In the genomic region with DNA sequence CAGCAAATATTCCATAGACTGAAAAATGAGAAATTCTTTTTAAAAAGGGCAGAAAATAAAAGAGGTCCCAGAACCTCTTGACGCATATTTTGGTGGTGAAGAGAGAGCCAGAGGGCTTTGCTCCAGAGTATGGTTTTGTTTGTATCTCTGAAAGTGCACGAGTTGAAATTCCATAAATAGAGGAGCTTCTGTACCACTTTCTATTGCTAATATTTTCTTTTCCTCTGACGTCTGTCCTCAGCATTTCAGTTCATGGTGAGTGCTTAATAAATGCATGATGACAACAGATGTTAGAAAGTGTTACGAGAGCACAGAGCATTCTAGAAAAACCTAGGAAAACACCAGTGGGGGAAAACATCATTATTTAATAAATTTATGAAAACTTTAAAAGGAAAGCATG, we compare ENCODE assay signal across 16 cellular contexts.
DNase-seq lines count a peak whose midpoint lies in the region; ATAC-seq and TF ChIP-seq lines count a peak whose summit lies in the region.
"Had no signal": no experiment of that assay in that cellular context is flagged by ENCODE, and none has a peak within 500 bp of the region (broad histone marks: within the 10 kb centered on the region; RNA-seq: fewer than 3 reads in every experiment).

No MANE protein-coding gene starts in this region.

- DNase-seq in IMR-90 (peak; percentile 68), brain microvascular endothelial cell (peak; percentile 39), stomach (no peak), DMS53 treated with DMSO at 0.1 percent for 48 hours (lab: John Stamatoyannopoulos, UW; ENCODE audit: unreplicated experiment) (no peak), CD1c-positive myeloid dendritic cell (ENCODE audit: extremely low spot score) (no peak), kidney tubule cell (ENCODE audit: low spot score) (no peak)
- DNase-seq: activated B cell treated with CpG ODN at 0.5 μM for 24 hours; activated effector memory CD4-positive, alpha-beta T cell treated with Interleukin-2 at 50 U/mL for 16 hours; adrenal gland; Caco-2; head of caudate nucleus; NCI-H2029; NCI-H510A; SHP77 treated with DMSO at 0.1 percent for 48 hours had no signal

- no peak overlapping the region for H3K56ac ChIP-seq in IMR-90 (ENCODE audit: extremely low read depth, insufficient read depth, low read length)

- H3K23ac ChIP-seq in IMR-90 (ENCODE audit: low read depth, low read length) = no peak overlapping the region

- H3K36me3 ChIP-seq in IMR-90 (ENCODE audit: control insufficient read depth, insufficient read depth, low read length) (no peaks in the 10 kb centered on the region), brain microvascular endothelial cell (replicated peaks) (no peaks in the 10 kb centered on the region), gastroesophageal sphincter (no peaks in the 10 kb centered on the region), stomach (no peaks in the 10 kb centered on the region)
- H3K36me3 ChIP-seq: adrenal gland had no signal

- H3K14ac ChIP-seq in IMR-90 (replicated peaks; ENCODE audit: low read depth, low read length) = no peak overlapping the region

- H3K18ac ChIP-seq in IMR-90 (ENCODE audit: low read depth, low read length) = peak overlapping the region; percentile 79; the same call in 1 of the 2 replicates

- TF ChIP-seq POLR2A in IMR-90 (IDR thresholded peaks at IDR 0.05; ENCODE audit: low read depth, low read length) (no peak), gastroesophageal sphincter (IDR thresholded peaks at IDR 0.05) (no peak), stomach (IDR thresholded peaks at IDR 0.05) (no peak)

- H3K4me3 ChIP-seq in IMR-90 (ENCODE audit: insufficient read depth, low read depth, low read length) (no peak overlapping the region), brain microvascular endothelial cell (ENCODE audit: low read depth, low read length) (no peak overlapping the region), gastroesophageal sphincter (no peak overlapping the region), stomach (no peak overlapping the region)
- H3K4me3 ChIP-seq: adrenal gland had no signal

- no peak overlapping the region; the same call in 2 of the 3 replicates for H2BK15ac ChIP-seq in IMR-90 (ENCODE audit: low read depth, low read length)

- no peak overlapping the region for H2BK20ac ChIP-seq in IMR-90 (ENCODE audit: low read depth, low read length)

- TF ChIP-seq RAD21 in IMR-90 (IDR thresholded peaks at IDR 0.05; ENCODE audit: low read length) = no peak

- H3K27ac ChIP-seq in IMR-90 (ENCODE audit: insufficient read depth, low read length) = no peak overlapping the region
- H3K27ac ChIP-seq in brain microvascular endothelial cell = peak overlapping the region; percentile 73
- H3K27ac ChIP-seq in gastroesophageal sphincter = peak overlapping the region; percentile 74 to 80 (median 75)
- peak overlapping the region in 4 of 5 donors; percentile 12 to 47 (median 25) for H3K27ac ChIP-seq in stomach
- H3K27ac ChIP-seq: adrenal gland had no signal

- H2AFZ ChIP-seq in IMR-90 (replicated peaks; ENCODE audit: low read length, poor library complexity) = no peak overlapping the region

- H3K4ac ChIP-seq in IMR-90 (ENCODE audit: low read depth, low read length) = no peak overlapping the region

- H2BK120ac ChIP-seq in IMR-90 (ENCODE audit: low read depth, low read length) = no peak overlapping the region

- no TSS peak for BruUV-seq in IMR-90 (replicated peaks; lab: Mats Ljungman, UMichigan)

- no peak overlapping the region for H4K91ac ChIP-seq in IMR-90 (ENCODE audit: insufficient read depth, low read depth, low read length)

- H3K4me2 ChIP-seq in IMR-90 (ENCODE audit: low read depth, low read length) = no peak overlapping the region; the same call in 1 of the 2 replicates

- H2AK9ac ChIP-seq in IMR-90 (replicated peaks; ENCODE audit: low read depth, low read length, poor library complexity) = no peak overlapping the region

- TF ChIP-seq CTCF in IMR-90 (conservative IDR thresholded peaks at IDR 0.05; ENCODE audit: low read depth, low read length) = no peak
- TF ChIP-seq CTCF in brain microvascular endothelial cell (IDR thresholded peaks at IDR 0.05; ENCODE audit: low read depth, low read length, missing control alignments) = no peak
- no peak for TF ChIP-seq CTCF in gastroesophageal sphincter (IDR thresholded peaks at IDR 0.05)
- no peak for TF ChIP-seq CTCF in stomach (IDR thresholded peaks at IDR 0.05)

- intact Hi-C loops in IMR-90 (cut with micrococcal nuclease) (no loop called here), stomach (cut with DNase I; ENCODE audit: low total_unique reads) (no loop called here)

- no CpG with 5 or more reads among the region's 4 CpGs for WGBS in IMR-90 (ENCODE audit: extremely low coverage in 2 of 2, insufficient read length in 1 of 2), 2 experiments
- WGBS in gastroesophageal sphincter (ENCODE audit: low coverage in 1 of 2), 2 donors = 4 to 33% methylated on average over 3 to 4 of the region's 4 CpGs
- 49 to 63% (median 56%) methylated on average over 4 of the region's 4 CpGs for WGBS in stomach, 5 donors

- no peaks in the 10 kb centered on the region for H3K9me1 ChIP-seq in IMR-90 (ENCODE audit: insufficient read depth, low read length)

- no peak overlapping the region for H2AK5ac ChIP-seq in IMR-90 (ENCODE audit: low read depth, low read length)

- H3K27me3 ChIP-seq in IMR-90 (ENCODE audit: control insufficient read depth, insufficient read depth, low read length) (no peaks in the 10 kb centered on the region), brain microvascular endothelial cell (replicated peaks) (no peaks in the 10 kb centered on the region), gastroesophageal sphincter (no peaks in the 10 kb centered on the region), stomach (no peaks in the 10 kb centered on the region)
- H3K27me3 ChIP-seq: adrenal gland had no signal

- POLR2A ChIA-PET in IMR-90 (lab: Charles Lee; ENCODE audit: unreplicated experiment) = no interaction called here

- H3K4me1 ChIP-seq in IMR-90 (ENCODE audit: control insufficient read depth, insufficient read depth, low read length) (peaks cover 8% of the 10 kb centered on the region), gastroesophageal sphincter (peaks cover 0 to 51% (median 4%) of the 10 kb centered on the region in 3 donors), stomach (peaks cover 0 to 12% (median 0%) of the 10 kb centered on the region in 4 donors)
- H3K4me1 ChIP-seq: adrenal gland had no signal

- in situ Hi-C loops in IMR-90 (cut with MboI; ENCODE audit: low sequenced_read_pairs) (no loop called here), brain microvascular endothelial cell (cut with HindIII; ENCODE audit: low pct_ligation_motif_present, low sequenced_read_pairs) (no loop called here)

- TF ChIP-seq EP300 in gastroesophageal sphincter (IDR thresholded peaks at IDR 0.05) (peak; percentile 9), stomach (IDR thresholded peaks at IDR 0.05) (no peak)

- dilution Hi-C loops in IMR-90 (cut with HindIII; ENCODE audit: low sequenced_read_pairs, unreplicated experiment) = no loop called here

- H4K20me1 ChIP-seq in IMR-90 (ENCODE audit: insufficient read depth, low read length) = no peaks in the 10 kb centered on the region

- peak; percentile 65 for ATAC-seq in IMR-90 (ENCODE audit: low read depth)
- ATAC-seq in gastroesophageal sphincter = peak; percentile 78
- no peak for ATAC-seq in GM18861 (IDR thresholded peaks at IDR 0.05; ENCODE audit: unreplicated experiment)

- peak overlapping the region in 1 of 2 experiments; percentile 37; a peak in 2 of 4 replicates for H4K8ac ChIP-seq in IMR-90 (ENCODE audit: low read depth in 2 of 2, low read length in 2 of 2)

- CTCF ChIA-PET in IMR-90 (lab: Yijun Ruan, JAX) = no interaction called here

- peak overlapping the region; percentile 69 for H2BK5ac ChIP-seq in IMR-90 (ENCODE audit: low read depth, low read length, poor library complexity, severe bottlenecking)

- no peak overlapping the region for H3K9ac ChIP-seq in IMR-90 (ENCODE audit: low read depth, low read length)

- H4K5ac ChIP-seq in IMR-90 (ENCODE audit: low read depth, low read length) = no peak overlapping the region

- H3K79me1 ChIP-seq in IMR-90 (ENCODE audit: low read depth in 1 of 2, low read length in 2 of 2) = no peaks in the 10 kb centered on the region

- H3K9me3 ChIP-seq in IMR-90 (ENCODE audit: control insufficient read depth, insufficient read depth, low read length) = no peaks in the 10 kb centered on the region
- no peaks in the 10 kb centered on the region for H3K9me3 ChIP-seq in gastroesophageal sphincter
- H3K9me3 ChIP-seq in stomach = no peaks in the 10 kb centered on the region
- H3K9me3 ChIP-seq: adrenal gland, Caco-2 had no signal

TF ChIP-seq in IMR-90, 13 proteins besides CTCF, POLR2A, EP300 and RAD21:
- TF ChIP-seq RCOR1 (IDR thresholded peaks at IDR 0.05; ENCODE audit: insufficient replicate concordance, low read length) = no peak
- TF ChIP-seq CHD1 (IDR thresholded peaks at IDR 0.05; ENCODE audit: low read depth, low read length) = no peak
- no peak for TF ChIP-seq FOS (IDR thresholded peaks at IDR 0.05; ENCODE audit: low read depth, low read length)
- TF ChIP-seq BHLHE40 (IDR thresholded peaks at IDR 0.05; ENCODE audit: low read depth, low read length) = no peak
- no peak for TF ChIP-seq RFX5 (IDR thresholded peaks at IDR 0.05; ENCODE audit: low read depth, low read length)
- no peak for TF ChIP-seq MXI1 (IDR thresholded peaks at IDR 0.05; ENCODE audit: borderline replicate concordance, low read depth, low read length)
- TF ChIP-seq SMC3 (IDR thresholded peaks at IDR 0.05; ENCODE audit: low read depth, low read length) = no peak
- TF ChIP-seq CEBPB (IDR thresholded peaks at IDR 0.05; ENCODE audit: low read depth, low read length) = no peak
- TF ChIP-seq MAZ (IDR thresholded peaks at IDR 0.05; ENCODE audit: borderline replicate concordance, low read depth, low read length) = no peak
- no peak for TF ChIP-seq MAFK (IDR thresholded peaks at IDR 0.05; ENCODE audit: low read depth, low read length)
- no peak for TF ChIP-seq USF2 (IDR thresholded peaks at IDR 0.05; ENCODE audit: low read depth, low read length)

Comparison
In these comparisons a context has a peak if more than half of its experiments do, and no peak if none do; other contexts are left out.
1. DNase-seq: peak in IMR-90 (single experiment) and brain microvascular endothelial cell (single experiment); none in stomach (single experiment), DMS53 treated with DMSO at 0.1 percent for 48 hours (single experiment), CD1c-positive myeloid dendritic cell (single experiment) and kidney tubule cell (single experiment).